ENCODE assay signal across 18 cellular contexts in the genomic region with DNA sequence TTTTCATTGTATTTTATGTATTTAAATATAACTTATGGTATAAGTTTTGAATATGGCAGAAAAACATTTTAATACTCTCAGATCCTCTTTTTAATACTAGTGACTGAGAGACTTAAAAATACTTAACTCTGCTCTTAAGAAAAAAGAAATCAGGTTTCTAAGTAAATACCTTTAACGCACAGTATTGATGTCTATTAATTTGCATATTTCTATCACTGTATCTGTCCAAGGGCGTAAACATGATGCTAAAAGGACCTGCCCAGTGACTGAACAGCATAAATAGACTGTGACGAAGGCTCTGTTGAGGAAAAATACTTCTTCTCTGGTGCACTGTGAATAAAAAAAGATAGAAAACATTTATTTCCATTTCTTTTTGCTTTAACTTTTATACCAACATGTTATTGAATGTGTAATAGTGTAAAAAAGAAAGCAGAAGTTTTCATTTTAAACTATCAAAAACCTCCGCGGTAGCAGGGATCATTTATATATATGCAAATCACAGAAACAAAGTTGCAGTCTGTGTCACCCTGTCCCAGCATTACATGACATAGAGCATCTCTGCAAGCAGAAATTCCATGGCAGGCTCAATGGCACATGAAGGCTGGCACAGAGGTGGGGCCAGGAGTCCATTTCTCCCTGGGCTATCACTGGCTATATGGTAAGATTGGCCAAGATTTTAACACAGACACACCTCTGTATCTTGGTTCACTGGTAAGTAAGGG.
"Had no signal": no experiment of that assay in that cellular context is flagged by ENCODE, and none has a peak within 500 bp of the region (broad histone marks: within the 10 kb centered on the region; RNA-seq: fewer than 3 reads in every experiment).

No MANE protein-coding gene starts in this region.

- ATAC-seq: effector memory CD8-positive, alpha-beta T cell; heart right ventricle; left cardiac atrium; lower lobe of right lung; stimulated activated effector memory CD8-positive, alpha-beta T cell treated with anti-CD3 and anti-CD28 coated beads, Interleukin-12 subunit alpha, Interleukin-12 subunit beta, amount 100 ng/mL, for 72 hours had no signal

- H3K9me3 Mint-ChIP-seq: activated naive CD4-positive, alpha-beta T cell treated with anti-CD3 and anti-CD28 coated beads, Interleukin-2, amount 10 ng/mL, durations not matched to agents 7 days and 5 days; dendritic cell treated with granulocyte-macrophage colony-stimulating factor and Interleukin-4, amounts not matched to agents 40 ng/mL and 50 ng/mL, for 4 days; effector memory CD8-positive, alpha-beta T cell; mesothelial cell of epicardium; neural crest cell; stimulated activated effector memory CD8-positive, alpha-beta T cell treated with anti-CD3 and anti-CD28 coated beads, Interleukin-12 subunit alpha, Interleukin-12 subunit beta, amount 100 ng/mL, for 72 hours had no signal

- H3K27me3 Mint-ChIP-seq: activated naive CD4-positive, alpha-beta T cell treated with anti-CD3 and anti-CD28 coated beads, Interleukin-2, amount 10 ng/mL, durations not matched to agents 7 days and 5 days; dendritic cell treated with granulocyte-macrophage colony-stimulating factor and Interleukin-4, amounts not matched to agents 40 ng/mL and 50 ng/mL, for 4 days; effector memory CD8-positive, alpha-beta T cell had no signal

- H3K4me1 ChIP-seq: ascending aorta, breast epithelium, heart right ventricle, lower lobe of right lung, thyroid gland had no signal

- H3K27me3 ChIP-seq: ascending aorta, breast epithelium, heart right ventricle, thyroid gland had no signal

- H3K4me3 Mint-ChIP-seq: activated naive CD4-positive, alpha-beta T cell treated with anti-CD3 and anti-CD28 coated beads, Interleukin-2, amount 10 ng/mL, durations not matched to agents 7 days and 5 days; dendritic cell treated with granulocyte-macrophage colony-stimulating factor and Interleukin-4, amounts not matched to agents 40 ng/mL and 50 ng/mL, for 4 days; effector memory CD8-positive, alpha-beta T cell; mesothelial cell of epicardium; neural crest cell; stimulated activated effector memory CD8-positive, alpha-beta T cell treated with anti-CD3 and anti-CD28 coated beads, Interleukin-12 subunit alpha, Interleukin-12 subunit beta, amount 100 ng/mL, for 72 hours had no signal

- H3K27ac ChIP-seq: ascending aorta, breast epithelium, epithelial cell of prostate, heart right ventricle, lower lobe of right lung, thyroid gland, VCaP had no signal

- DNase-seq: activated CD4-positive, alpha-beta T cell treated with anti-CD3 and anti-CD28 coated beads, Interleukin-2, amount 50 U/mL, for 48 hours; activated naive CD4-positive, alpha-beta T cell treated with anti-CD3 and anti-CD28 coated beads, Interleukin-2, amount 10 ng/mL, durations not matched to agents 7 days and 5 days; cerebellar nuclear complex; effector memory CD8-positive, alpha-beta T cell; foreskin melanocyte; heart right ventricle; left cardiac atrium; lower lobe of right lung; stimulated activated CD4-positive, alpha-beta T cell treated with anti-CD3 and anti-CD28 coated beads, Interleukin-2, amount 100 ng/mL, for 24 hours; thyroid gland had no signal

- H3K4me1 Mint-ChIP-seq: activated naive CD4-positive, alpha-beta T cell treated with anti-CD3 and anti-CD28 coated beads, Interleukin-2, amount 10 ng/mL, durations not matched to agents 7 days and 5 days; mesothelial cell of epicardium; neural crest cell; stimulated activated effector memory CD8-positive, alpha-beta T cell treated with anti-CD3 and anti-CD28 coated beads, Interleukin-12 subunit alpha, Interleukin-12 subunit beta, amount 100 ng/mL, for 72 hours had no signal

- H3K9me3 ChIP-seq: ascending aorta, breast epithelium, heart right ventricle, lower lobe of right lung, thyroid gland had no signal

- H3K27ac Mint-ChIP-seq: activated naive CD4-positive, alpha-beta T cell treated with anti-CD3 and anti-CD28 coated beads, Interleukin-2, amount 10 ng/mL, durations not matched to agents 7 days and 5 days; dendritic cell treated with granulocyte-macrophage colony-stimulating factor and Interleukin-4, amounts not matched to agents 40 ng/mL and 50 ng/mL, for 4 days; mesothelial cell of epicardium; stimulated activated effector memory CD8-positive, alpha-beta T cell treated with anti-CD3 and anti-CD28 coated beads, Interleukin-12 subunit alpha, Interleukin-12 subunit beta, amount 100 ng/mL, for 72 hours had no signal

- H3K4me3 ChIP-seq: ascending aorta, breast epithelium, heart right ventricle, lower lobe of right lung, thyroid gland had no signal
